In the genomic region with DNA sequence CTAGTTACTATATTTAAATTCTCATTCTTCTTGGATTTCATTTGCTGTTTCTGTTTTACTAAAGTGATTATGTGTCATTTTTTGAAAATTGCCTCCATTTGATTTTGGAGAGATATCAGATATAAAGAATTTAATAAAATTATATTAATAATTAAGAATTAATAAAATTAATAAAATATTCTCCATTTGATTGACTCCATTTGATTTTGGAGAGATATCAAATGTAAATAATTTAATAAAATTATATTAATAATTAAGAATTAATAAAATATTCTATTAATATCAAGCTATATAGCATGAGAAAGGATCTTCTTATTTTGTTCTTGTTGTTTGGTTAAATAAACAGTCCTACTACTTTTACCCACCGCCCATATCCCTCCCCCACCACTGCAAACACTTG, we compare ENCODE assay signal across 27 cellular contexts. TPM values are rescaled to one million over a fixed set of nuclear protein-coding genes. Genes with fewer than 3 reads are reported as not detected.
DNase-seq lines count a peak whose midpoint lies in the region; ATAC-seq, FAIRE-seq and TF ChIP-seq lines count a peak whose summit lies in the region.
"Had no signal": no experiment of that assay in that cellular context is flagged by ENCODE, and none has a peak within 500 bp of the region (broad histone marks: within the 10 kb centered on the region; RNA-seq: fewer than 3 reads in every experiment).

No MANE protein-coding gene starts in this region.

- H3K27me3 ChIP-seq in pancreas (no peaks in the 10 kb centered on the region), upper lobe of left lung (no peaks in the 10 kb centered on the region), MG63 (no peaks in the 10 kb centered on the region)
- H3K27me3 ChIP-seq: BE2C; BLaER1 treated with 17β-estradiol and CSF1 and Interleukin-3, amounts not matched to agents 10 nM and 100 nM had no signal

- peaks cover 11% of the 10 kb centered on the region for H3K36me3 Mint-ChIP-seq in osteocyte (ENCODE audit: unreplicated experiment)

- H3K4me3 ChIP-seq in pancreas (no peak overlapping the region), upper lobe of left lung (no peak overlapping the region), MG63 (no peak overlapping the region)
- H3K4me3 ChIP-seq: A549; BLaER1 treated with 17β-estradiol and CSF1 and Interleukin-3, amounts not matched to agents 10 nM and 100 nM; GM23338 had no signal

- H3K27ac ChIP-seq in pancreas, result no peak overlapping the region
- no peak overlapping the region for H3K27ac ChIP-seq in upper lobe of left lung
- H3K27ac ChIP-seq: 22Rv1; A549; BLaER1 treated with 17β-estradiol and CSF1 and Interleukin-3, amounts not matched to agents 10 nM and 100 nM had no signal

- ATAC-seq in pancreas, result no peak
- ATAC-seq in upper lobe of left lung (ENCODE audit: low FRiP score in 2 of 2), result no peak
- ATAC-seq: A549, GM23338, HCT116 had no signal

- H3K4me3 Mint-ChIP-seq in osteocyte (ENCODE audit: unreplicated experiment), result no peak overlapping the region
- H3K4me3 Mint-ChIP-seq: CD14-positive monocyte; CD4-positive, alpha-beta T cell; CD8-positive, alpha-beta memory T cell; GM23338; H9 had no signal

- no peak for TF ChIP-seq EP300 in upper lobe of left lung (IDR thresholded peaks at IDR 0.05)

- H3K36me3 ChIP-seq in pancreas (no peaks in the 10 kb centered on the region), upper lobe of left lung (peaks cover 0 to 5% (median under 1%) of the 10 kb centered on the region in 4 donors), MG63 (no peaks in the 10 kb centered on the region)

- 91 to 92% methylated on average over 1 of the region's 1 CpG for WGBS in pancreas, 2 donors
- WGBS in upper lobe of left lung, 2 donors, result 87 to 96% methylated on average over 1 of the region's 1 CpG

- H3K4me1 ChIP-seq in pancreas (no peaks in the 10 kb centered on the region), upper lobe of left lung (no peaks in the 10 kb centered on the region)
- H3K4me1 ChIP-seq: A549; BE2C; BLaER1 treated with 17β-estradiol and CSF1 and Interleukin-3, amounts not matched to agents 10 nM and 100 nM had no signal

- DNase-seq in pancreas (no peak), upper lobe of left lung (no peak), osteocyte (ENCODE audit: extremely low spot score, unreplicated experiment) (no peak), MG63 (no peak)
- no peak for DNase-seq in stimulated activated CD4-positive, alpha-beta T cell treated with anti-CD3 and anti-CD28 coated beads, Interleukin-12 subunit alpha, Interleukin-12 subunit beta, amount 100 ng/mL, for 4 hours
- DNase-seq: ACHN; AML-193; BE2C; CD4-positive, alpha-beta T cell; CD8-positive, alpha-beta memory T cell; DMS 273 treated with DMSO at 0.1 percent for 48 hours; DMS79; EL; GF-D8; H9 had no signal

- peak; percentile 93 for FAIRE-seq in A204.1 (lab: Jason Lieb, UNC)
- peak; percentile 66 for FAIRE-seq in TTC549 (lab: Jason Lieb, UNC)
- FAIRE-seq in endometrium (lab: Jason Lieb, UNC), result peak; percentile 78
- peak; percentile 45 for FAIRE-seq in pancreas (lab: Jason Lieb, UNC)
- FAIRE-seq: A549, D721Med, GM12891, GM18507 had no signal

- intact Hi-C loops in pancreas (cut with DNase I), result loop anchor here in 2 of 3 donors (5.0 to 10.0 kb wide), 2 partner anchors 356 to 363 kb away; no protein-coding TSS in a partner anchor

- no peaks in the 10 kb centered on the region for H3K27me3 Mint-ChIP-seq in osteocyte (ENCODE audit: unreplicated experiment)
- H3K27me3 Mint-ChIP-seq: CD4-positive, alpha-beta T cell; CD8-positive, alpha-beta memory T cell had no signal

- H3K9me3 ChIP-seq in pancreas (no peaks in the 10 kb centered on the region), upper lobe of left lung (no peaks in the 10 kb centered on the region), MG63 (no peaks in the 10 kb centered on the region)
- H3K9me3 ChIP-seq: A549; BE2C; BLaER1 treated with 17β-estradiol and CSF1 and Interleukin-3, amounts not matched to agents 10 nM and 100 nM had no signal

- TF ChIP-seq CTCF in pancreas (IDR thresholded peaks at IDR 0.05) (no peak), upper lobe of left lung (IDR thresholded peaks at IDR 0.05) (no peak), osteocyte (IDR thresholded peaks at IDR 0.05) (no peak)

- no peak for TF ChIP-seq POLR2A in upper lobe of left lung (IDR thresholded peaks at IDR 0.05)

- H3K4me1 Mint-ChIP-seq in osteocyte (ENCODE audit: unreplicated experiment), result no peaks in the 10 kb centered on the region
- H3K4me1 Mint-ChIP-seq: CD14-positive monocyte; CD8-positive, alpha-beta memory T cell; H9 had no signal

- H3K27ac Mint-ChIP-seq in osteocyte (ENCODE audit: unreplicated experiment), result no peak overlapping the region
- H3K27ac Mint-ChIP-seq: CD14-positive monocyte; CD4-positive, alpha-beta T cell; CD8-positive, alpha-beta memory T cell; GM23338; H9 had no signal

- H3K9me3 Mint-ChIP-seq in osteocyte (ENCODE audit: unreplicated experiment), result no peaks in the 10 kb centered on the region
- H3K9me3 Mint-ChIP-seq: CD14-positive monocyte; CD4-positive, alpha-beta T cell; CD8-positive, alpha-beta memory T cell; GM23338; H9 had no signal

RNA-seq across cellular contexts. Expression of a gene that starts 23.0 kb away (rescaled TPM):
- 10 to 100 TPM in 1 of 6 donors, 1 to 10 TPM in 5; 4.2 to 12.6 (median 6.2) TPM for total RNA-seq in pancreas
- 1 to 10 TPM in 1 of 2 donors, under 1 TPM in 1; 0.72 to 1.8 TPM for polyA plus RNA-seq in pancreas
- 10 to 100 TPM in 4 of 6 donors, 1 to 10 TPM in 2; 9.1 to 24.7 (median 11.9) TPM for total RNA-seq in upper lobe of left lung
- 19.9 and 20.8 TPM in 2 replicates for total RNA-seq in osteocyte
- 12.7 and 28.1 TPM in 2 replicates for total RNA-seq in MG63 (2014; rRNA removed; shearing (Covaris generic); ENCODE audit: low replicate concordance)

RNA-seq across cellular contexts. Expression of a gene that starts 23.1 kb away (rescaled TPM):
- 10 to 100 TPM; 13.1 to 26.2 (median 17.8) TPM for total RNA-seq in pancreas
- polyA plus RNA-seq in pancreas, result 10 to 100 TPM; 12.6 to 29.1 TPM
- 10 to 100 TPM; 30.7 to 64.8 (median 47.2) TPM for total RNA-seq in upper lobe of left lung
- 47.4 and 57.8 TPM in 2 replicates for total RNA-seq in osteocyte
- 45.4 and 79.6 TPM in 2 replicates for total RNA-seq in MG63 (2014; rRNA removed; shearing (Covaris generic); ENCODE audit: low replicate concordance)
